Comparison of ENCODE assay signal across 9 cellular contexts in genomic region chr12:7788884-7789528, GRCh38. TPM values are rescaled to one million over a fixed set of nuclear protein-coding genes. Genes with fewer than 3 reads are reported as not detected.
"Had no signal": no experiment of that assay in that cellular context is flagged by ENCODE, and none has a peak within 500 bp of the region (broad histone marks: within the 10 kb centered on the region; RNA-seq: fewer than 3 reads in every experiment).

TSS of gene NANOG (plus strand) at chr12:7789402. CDS start at chr12:7789615, 213 bp downstream.

RNA-seq across cellular contexts. Expression of gene NANOG, which starts in this region (rescaled TPM):
- total RNA-seq: activated B cell treated with CpG ODN at 0.5 μM for 24 hours; activated CD4-positive, alpha-beta T cell treated with anti-CD3 and anti-CD28 coated beads, Interleukin-2, amount 10 ng/mL, durations not matched to agents 24 days and 14 days; activated CD8-positive, alpha-beta memory T cell treated with anti-CD3 and anti-CD28 coated beads, Interleukin-2, amount 10 ng/mL, durations not matched to agents 7 days and 5 days; activated T-helper 1 cell treated with anti-CD3 and anti-CD28 coated beads, Interleukin-12 subunit alpha, Interleukin-12 subunit beta, Interleukin-2, Interleukin-4 antibody, amounts not matched to agents 30 ng/mL and 10 ng/mL and 1 ng/mL, durations not matched to agents 14 hours and 24 hours and 36 hours; ascending aorta; MCF 10A; OCI-LY7; RPMI7951; T-helper 17 cell had no signal
